ENCODE assay signal across 35 cellular contexts in genomic region chr7:88693131-88693530, GRCh38.
"Had no signal": no experiment of that assay in that cellular context is flagged by ENCODE, and none has a peak within 500 bp of the region (broad histone marks: within the 10 kb centered on the region; RNA-seq: fewer than 3 reads in every experiment).

No MANE protein-coding gene starts in this region.

- DNase-seq: Karpas-422, Kasumi-1, KG1, MG63, MM.1S, MV-4-11, NCI-H1048, NCI-H1092, NCI-H1092 treated with DMSO at 0.1 percent for 48 hours, NCI-H1105, NCI-H1105 treated with DMSO at 0.1 percent for 48 hours, NCI-H1417, NCI-H1417 treated with DMSO at 0.1 percent for 48 hours, NCI-H1436, NCI-H1436 treated with DMSO at 0.1 percent for 48 hours, NCI-H146, NCI-H1694, NCI-H1694 treated with DMSO at 0.1 percent for 48 hours, NCI-H187, NCI-H187 treated with DMSO at 0.1 percent for 48 hours, NCI-H1930, NCI-H2029, NCI-H2029 treated with DMSO at 0.1 percent for 48 hours, NCI-H2081, NCI-H2081 treated with DMSO at 0.1 percent for 48 hours, NCI-H2107, NCI-H2171, NCI-H2171 treated with DMSO at 0.1 percent for 48 hours, NCI-H2227 treated with DMSO at 0.1 percent for 48 hours, NCI-H226, NCI-H345, NCI-H446, NCI-H446 treated with DMSO at 0.1 percent for 48 hours, NCI-H510A had no signal

- H3K4me3 ChIP-seq: MG63 had no signal

- H3K27ac ChIP-seq: KMS-11 had no signal

- H3K4me2 ChIP-seq: KMS-11 had no signal

- H3K36me3 ChIP-seq: MG63 had no signal

- H3K9me3 ChIP-seq: MG63 had no signal

- H3K27me3 ChIP-seq: MG63 had no signal
